ENCODE assay signal across 23 cellular contexts in genomic region chr3:129077222-129077621, GRCh38. TPM values are rescaled to one million over a fixed set of nuclear protein-coding genes. Genes with fewer than 3 reads are reported as not detected.
DNase-seq lines count a peak whose midpoint lies in the region; ATAC-seq and TF ChIP-seq lines count a peak whose summit lies in the region.
"Had no signal": no experiment of that assay in that cellular context is flagged by ENCODE, and none has a peak within 500 bp of the region (broad histone marks: within the 10 kb centered on the region; RNA-seq: fewer than 3 reads in every experiment).

No MANE protein-coding gene starts in this region.

- no peak overlapping the region for H3K4me3 Mint-ChIP-seq in glutamatergic neuron (ENCODE audit: unreplicated experiment)
- H3K4me3 Mint-ChIP-seq: activated naive CD8-positive, alpha-beta T cell treated with anti-CD3 and anti-CD28 coated beads for 36 hours; CD8-positive, alpha-beta memory T cell; natural killer cell treated with Interleukin-12 subunit alpha and Interleukin-12 subunit beta and Interleukin-15 and Interleukin-18, amount 100 ng/mL, for 72 hours; stimulated activated memory B cell treated with anti-CD40 and anti-IgM and Interleukin-4, amounts not matched to agents 10 μg/mL and 1 μg/mL and 100 μg/mL, for 72 hours had no signal

- TF ChIP-seq EP300 in stomach (IDR thresholded peaks at IDR 0.05) = no peak
- TF ChIP-seq EP300 in tibial nerve (IDR thresholded peaks at IDR 0.05) = no peak

- H3K4me1 Mint-ChIP-seq in glutamatergic neuron (ENCODE audit: low read depth, unreplicated experiment) = no peaks in the 10 kb centered on the region
- H3K4me1 Mint-ChIP-seq: stimulated activated memory B cell treated with anti-CD40 and anti-IgM and Interleukin-4, amounts not matched to agents 10 μg/mL and 1 μg/mL and 100 μg/mL, for 72 hours had no signal

- H3K27me3 Mint-ChIP-seq in glutamatergic neuron (ENCODE audit: unreplicated experiment) = peaks cover 3% of the 10 kb centered on the region
- H3K27me3 Mint-ChIP-seq: activated naive CD8-positive, alpha-beta T cell treated with anti-CD3 and anti-CD28 coated beads for 36 hours; natural killer cell treated with Interleukin-12 subunit alpha and Interleukin-12 subunit beta and Interleukin-15 and Interleukin-18, amount 100 ng/mL, for 72 hours had no signal

- H3K9me3 ChIP-seq in stomach = no peaks in the 10 kb centered on the region
- no peaks in the 10 kb centered on the region for H3K9me3 ChIP-seq in tibial nerve
- no peaks in the 10 kb centered on the region for H3K9me3 ChIP-seq in gastrocnemius medialis
- H3K9me3 ChIP-seq: thyroid gland had no signal

- H3K9me3 Mint-ChIP-seq in glutamatergic neuron (ENCODE audit: unreplicated experiment) = peaks cover 4% of the 10 kb centered on the region
- H3K9me3 Mint-ChIP-seq: activated naive CD8-positive, alpha-beta T cell treated with anti-CD3 and anti-CD28 coated beads for 36 hours; activated T-helper 2 cell treated with anti-CD3 and anti-CD28 coated beads, Interferon-gamma antibody, Interleukin-2, Interleukin-4, amounts not matched to agents 10 μg/mL and 5 μg/mL and 100 μg/mL, durations not matched to agents 14 hours and 24 hours and 36 hours; CD8-positive, alpha-beta memory T cell; natural killer cell treated with Interleukin-12 subunit alpha and Interleukin-12 subunit beta and Interleukin-15 and Interleukin-18, amount 100 ng/mL, for 72 hours; stimulated activated memory B cell treated with anti-CD40 and anti-IgM and Interleukin-4, amounts not matched to agents 10 μg/mL and 1 μg/mL and 100 μg/mL, for 72 hours had no signal

- in situ Hi-C loops in brain microvascular endothelial cell (cut with HindIII; ENCODE audit: low pct_ligation_motif_present, low sequenced_read_pairs) (no loop called here), gastrocnemius medialis (cut with MboI; ENCODE audit: low sequenced_read_pairs in 4 of 4) (loop anchor here in 1 of 4 donors (25.0 kb wide), 1 partner anchor 115 kb away; no protein-coding TSS in a partner anchor)

- intact Hi-C loops in stomach (cut with DNase I; ENCODE audit: low total_unique reads) = no loop called here
- intact Hi-C loops in left cardiac atrium (cut with DNase I) = no loop called here
- intact Hi-C loops in gastrocnemius medialis (cut with DNase I; ENCODE audit: low total_unique reads) = no loop called here

- DNase-seq in ELR (ENCODE audit: low read depth) (peak; percentile 58), brain microvascular endothelial cell (peak; percentile 15), glutamatergic neuron (no peak), stomach (no peak), activated T-cell treated with anti-CD3 and anti-CD28 coated beads for 4 hours (no peak), tibial nerve (ENCODE audit: low spot score in 2 of 2) (no peak), left cardiac atrium (no peak), gastrocnemius medialis (no peak)
- DNase-seq: activated CD4-positive, alpha-beta T cell treated with anti-CD3 and anti-CD28 coated beads for 1 hour; activated naive CD8-positive, alpha-beta T cell treated with anti-CD3 and anti-CD28 coated beads for 36 hours; CD8-positive, alpha-beta memory T cell; DMS79; NCI-H1105 treated with DMSO at 0.1 percent for 48 hours; NCI-H2081; NCI-H510A treated with DMSO at 0.1 percent for 48 hours; RPMI8226; thyroid gland had no signal

- TF ChIP-seq POLR2A in stomach (IDR thresholded peaks at IDR 0.05) (no peak), tibial nerve (IDR thresholded peaks at IDR 0.05) (no peak), gastrocnemius medialis (IDR thresholded peaks at IDR 0.05) (no peak)

- no peak for ATAC-seq in left cardiac atrium
- no peak for ATAC-seq in gastrocnemius medialis
- ATAC-seq: natural killer cell treated with Interleukin-12 subunit alpha and Interleukin-12 subunit beta and Interleukin-15 and Interleukin-18, amount 100 ng/mL, for 72 hours; stimulated activated memory B cell treated with anti-CD40 and anti-IgM and Interleukin-4, amounts not matched to agents 10 μg/mL and 1 μg/mL and 100 μg/mL, for 72 hours had no signal

- H3K4me1 ChIP-seq in stomach = peaks cover 5 to 22% (median 10%) of the 10 kb centered on the region in 4 donors
- no peaks in the 10 kb centered on the region for H3K4me1 ChIP-seq in tibial nerve
- H3K4me1 ChIP-seq in gastrocnemius medialis = no peaks in the 10 kb centered on the region

- H3K36me3 Mint-ChIP-seq in glutamatergic neuron (ENCODE audit: unreplicated experiment) = no peaks in the 10 kb centered on the region
- H3K36me3 Mint-ChIP-seq: activated naive CD8-positive, alpha-beta T cell treated with anti-CD3 and anti-CD28 coated beads for 36 hours; natural killer cell treated with Interleukin-12 subunit alpha and Interleukin-12 subunit beta and Interleukin-15 and Interleukin-18, amount 100 ng/mL, for 72 hours; stimulated activated memory B cell treated with anti-CD40 and anti-IgM and Interleukin-4, amounts not matched to agents 10 μg/mL and 1 μg/mL and 100 μg/mL, for 72 hours had no signal

- H3K27ac ChIP-seq in brain microvascular endothelial cell (no peak overlapping the region), stomach (peak overlapping the region in 4 of 5 donors; percentile 20 to 74 (median 63)), tibial nerve (no peak overlapping the region), gastrocnemius medialis (no peak overlapping the region)
- H3K27ac ChIP-seq: thyroid gland had no signal

- 29 to 51% (median 31%) methylated on average over 7 of the region's 7 CpGs for WGBS in stomach, 5 donors
- 69 to 75% methylated on average over 7 of the region's 7 CpGs for WGBS in tibial nerve, 2 donors

- TF ChIP-seq CTCF in brain microvascular endothelial cell (IDR thresholded peaks at IDR 0.05; ENCODE audit: low read depth, low read length, missing control alignments) (no peak), glutamatergic neuron (IDR thresholded peaks at IDR 0.05; ENCODE audit: partially characterized antibody, unreplicated experiment) (no peak), stomach (IDR thresholded peaks at IDR 0.05) (no peak), tibial nerve (IDR thresholded peaks at IDR 0.05) (no peak), gastrocnemius medialis (IDR thresholded peaks at IDR 0.05 in 4 of 5, conservative IDR thresholded peaks at IDR 0.05 in 1 of 5) (no peak)

- H3K4me3 ChIP-seq in brain microvascular endothelial cell (ENCODE audit: low read depth, low read length) (no peak overlapping the region), stomach (no peak overlapping the region), tibial nerve (no peak overlapping the region), gastrocnemius medialis (no peak overlapping the region)
- H3K4me3 ChIP-seq: thyroid gland had no signal

- H3K27me3 ChIP-seq in brain microvascular endothelial cell (replicated peaks) = no peaks in the 10 kb centered on the region
- no peaks in the 10 kb centered on the region for H3K27me3 ChIP-seq in stomach
- H3K27me3 ChIP-seq in tibial nerve = no peaks in the 10 kb centered on the region
- H3K27me3 ChIP-seq in gastrocnemius medialis = no peaks in the 10 kb centered on the region
- H3K27me3 ChIP-seq: thyroid gland had no signal

- H3K27ac Mint-ChIP-seq in glutamatergic neuron (ENCODE audit: unreplicated experiment) = peak overlapping the region; percentile 33
- H3K27ac Mint-ChIP-seq: activated naive CD8-positive, alpha-beta T cell treated with anti-CD3 and anti-CD28 coated beads for 36 hours; activated T-helper 2 cell treated with anti-CD3 and anti-CD28 coated beads, Interferon-gamma antibody, Interleukin-2, Interleukin-4, amounts not matched to agents 10 μg/mL and 5 μg/mL and 100 μg/mL, durations not matched to agents 14 hours and 24 hours and 36 hours; natural killer cell treated with Interleukin-12 subunit alpha and Interleukin-12 subunit beta and Interleukin-15 and Interleukin-18, amount 100 ng/mL, for 72 hours; stimulated activated memory B cell treated with anti-CD40 and anti-IgM and Interleukin-4, amounts not matched to agents 10 μg/mL and 1 μg/mL and 100 μg/mL, for 72 hours had no signal

- no peaks in the 10 kb centered on the region for H3K36me3 ChIP-seq in brain microvascular endothelial cell (replicated peaks)
- no peaks in the 10 kb centered on the region for H3K36me3 ChIP-seq in stomach
- H3K36me3 ChIP-seq in tibial nerve = no peaks in the 10 kb centered on the region
- no peaks in the 10 kb centered on the region for H3K36me3 ChIP-seq in gastrocnemius medialis
- H3K36me3 ChIP-seq: thyroid gland had no signal

RNA-seq across cellular contexts. Expression of gene GP9, which starts 16.6 kb away (rescaled TPM):
- not detected for total RNA-seq in glutamatergic neuron (ENCODE audit: unreplicated experiment)
- total RNA-seq in stomach = not detected
- polyA plus RNA-seq in stomach = not detected
- not detected for total RNA-seq in tibial nerve
- total RNA-seq in left cardiac atrium = under 1 TPM in 1 of 2 donors, not detected in 1; 0.29 TPM
- under 1 TPM in 1 of 4 donors, not detected in 3; 0.42 TPM for total RNA-seq in gastrocnemius medialis
- total RNA-seq: activated CD8-positive, alpha-beta memory T cell treated with anti-CD3 and anti-CD28 coated beads for 36 hours; activated naive CD8-positive, alpha-beta T cell treated with anti-CD3 and anti-CD28 coated beads for 36 hours; activated T-helper 2 cell treated with anti-CD3 and anti-CD28 coated beads, Interferon-gamma antibody, Interleukin-2, Interleukin-4, amounts not matched to agents 10 μg/mL and 5 μg/mL and 100 μg/mL, durations not matched to agents 14 hours and 24 hours and 36 hours; CD8-positive, alpha-beta memory T cell; frontal cortex; H1; thyroid gland had no signal
- polyA plus RNA-seq: CD8-positive, alpha-beta memory T cell; H1 had no signal

RNA-seq across cellular contexts. Expression of gene RAB43, which starts 44.4 kb away (rescaled TPM):
- total RNA-seq in glutamatergic neuron (ENCODE audit: unreplicated experiment) (2.3 TPM), stomach (10 to 100 TPM in 4 of 5 donors, 1 to 10 TPM in 1; 6.1 to 70.6 (median 22.6) TPM), tibial nerve (10 to 100 TPM in 1 of 4 donors, 1 to 10 TPM in 3; 4.8 to 13.2 (median 8.6) TPM), left cardiac atrium (1 to 10 TPM; 6.4 to 6.9 TPM), gastrocnemius medialis (1 to 10 TPM; 1.1 to 3.9 (median 2.5) TPM)
- polyA plus RNA-seq in stomach = 10 to 100 TPM in 2 of 3 donors, 1 to 10 TPM in 1; 4.3 to 18.1 (median 10.5) TPM

Comparison
In these comparisons a context has a peak if more than half of its experiments do, and no peak if none do; other contexts are left out.
1. DNase-seq: peak in ELR (single experiment) and brain microvascular endothelial cell (single experiment); none in glutamatergic neuron (single experiment), stomach (single experiment), activated T-cell treated with anti-CD3 and anti-CD28 coated beads for 4 hours (single experiment), tibial nerve (0 of 2), left cardiac atrium (single experiment) and gastrocnemius medialis (0 of 2).
2. H3K27ac ChIP-seq: peak in stomach (4 of 5); none in brain microvascular endothelial cell (single experiment), tibial nerve (0 of 4) and gastrocnemius medialis (0 of 4).